In the genomic region with DNA sequence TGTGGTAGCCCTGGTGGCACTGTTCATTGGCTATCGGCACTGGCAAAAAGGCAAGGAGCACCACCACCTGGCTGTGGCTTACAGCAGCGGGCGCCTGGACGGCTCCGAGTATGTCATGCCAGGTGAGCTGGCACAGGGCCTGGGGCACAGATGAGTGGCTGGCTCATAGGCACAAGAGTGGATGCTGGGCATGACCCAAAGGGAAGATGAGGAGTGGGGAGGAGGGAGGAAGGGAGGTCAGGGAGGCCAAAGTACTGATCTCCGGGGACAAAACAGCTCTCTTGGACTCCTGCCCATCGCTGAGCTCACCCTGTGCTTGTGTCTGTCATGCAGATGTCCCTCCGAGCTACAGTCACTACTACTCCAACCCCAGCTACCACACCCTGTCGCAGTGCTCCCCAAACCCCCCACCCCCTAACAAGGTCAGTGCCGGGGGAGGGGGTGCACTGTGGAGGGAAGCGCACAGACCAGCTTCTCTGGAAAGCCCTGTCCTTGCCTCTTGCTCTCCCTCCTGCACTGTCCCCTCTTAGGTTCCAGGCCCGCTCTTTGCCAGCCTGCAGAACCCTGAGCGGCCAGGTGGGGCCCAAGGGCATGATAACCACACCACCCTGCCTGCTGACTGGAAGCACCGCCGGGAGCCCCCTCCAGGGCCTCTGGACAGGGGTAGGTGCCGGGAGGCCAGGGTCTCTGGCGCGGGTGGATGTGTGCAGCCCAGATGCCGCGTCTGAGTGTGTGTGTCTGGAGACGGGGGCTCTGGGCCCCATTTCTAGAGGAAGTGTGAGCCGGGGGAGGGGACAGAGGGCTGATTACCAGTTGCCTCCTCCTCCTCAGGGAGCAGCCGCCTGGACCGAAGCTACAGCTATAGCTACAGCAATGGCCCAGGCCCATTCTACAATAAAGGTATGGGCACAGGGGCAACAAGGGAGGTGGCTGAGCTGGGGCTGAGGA, we compare ENCODE assay signal across 1 cellular context.
TF ChIP-seq lines count a peak whose summit lies in the region.

No MANE protein-coding gene starts in this region.

TF ChIP-seq in GM23338, 12 proteins besides CTCF, POLR2A, EP300 and RAD21:
- no peak for TF ChIP-seq JUNB (IDR thresholded peaks at IDR 0.05; ENCODE audit: unreplicated experiment)
- TF ChIP-seq ZNF331 (CRISPR knock-in tag; IDR thresholded peaks at IDR 0.05; ENCODE audit: low read depth) = no peak
- TF ChIP-seq REST (IDR thresholded peaks at IDR 0.05; ENCODE audit: unreplicated experiment) = no peak
- TF ChIP-seq EZH2phosphoT487 (IDR thresholded peaks at IDR 0.05; ENCODE audit: unreplicated experiment) = no peak
- no peak for TF ChIP-seq POLR2AphosphoS5 (IDR thresholded peaks at IDR 0.05; ENCODE audit: low read depth)
- TF ChIP-seq, protein P1, sequence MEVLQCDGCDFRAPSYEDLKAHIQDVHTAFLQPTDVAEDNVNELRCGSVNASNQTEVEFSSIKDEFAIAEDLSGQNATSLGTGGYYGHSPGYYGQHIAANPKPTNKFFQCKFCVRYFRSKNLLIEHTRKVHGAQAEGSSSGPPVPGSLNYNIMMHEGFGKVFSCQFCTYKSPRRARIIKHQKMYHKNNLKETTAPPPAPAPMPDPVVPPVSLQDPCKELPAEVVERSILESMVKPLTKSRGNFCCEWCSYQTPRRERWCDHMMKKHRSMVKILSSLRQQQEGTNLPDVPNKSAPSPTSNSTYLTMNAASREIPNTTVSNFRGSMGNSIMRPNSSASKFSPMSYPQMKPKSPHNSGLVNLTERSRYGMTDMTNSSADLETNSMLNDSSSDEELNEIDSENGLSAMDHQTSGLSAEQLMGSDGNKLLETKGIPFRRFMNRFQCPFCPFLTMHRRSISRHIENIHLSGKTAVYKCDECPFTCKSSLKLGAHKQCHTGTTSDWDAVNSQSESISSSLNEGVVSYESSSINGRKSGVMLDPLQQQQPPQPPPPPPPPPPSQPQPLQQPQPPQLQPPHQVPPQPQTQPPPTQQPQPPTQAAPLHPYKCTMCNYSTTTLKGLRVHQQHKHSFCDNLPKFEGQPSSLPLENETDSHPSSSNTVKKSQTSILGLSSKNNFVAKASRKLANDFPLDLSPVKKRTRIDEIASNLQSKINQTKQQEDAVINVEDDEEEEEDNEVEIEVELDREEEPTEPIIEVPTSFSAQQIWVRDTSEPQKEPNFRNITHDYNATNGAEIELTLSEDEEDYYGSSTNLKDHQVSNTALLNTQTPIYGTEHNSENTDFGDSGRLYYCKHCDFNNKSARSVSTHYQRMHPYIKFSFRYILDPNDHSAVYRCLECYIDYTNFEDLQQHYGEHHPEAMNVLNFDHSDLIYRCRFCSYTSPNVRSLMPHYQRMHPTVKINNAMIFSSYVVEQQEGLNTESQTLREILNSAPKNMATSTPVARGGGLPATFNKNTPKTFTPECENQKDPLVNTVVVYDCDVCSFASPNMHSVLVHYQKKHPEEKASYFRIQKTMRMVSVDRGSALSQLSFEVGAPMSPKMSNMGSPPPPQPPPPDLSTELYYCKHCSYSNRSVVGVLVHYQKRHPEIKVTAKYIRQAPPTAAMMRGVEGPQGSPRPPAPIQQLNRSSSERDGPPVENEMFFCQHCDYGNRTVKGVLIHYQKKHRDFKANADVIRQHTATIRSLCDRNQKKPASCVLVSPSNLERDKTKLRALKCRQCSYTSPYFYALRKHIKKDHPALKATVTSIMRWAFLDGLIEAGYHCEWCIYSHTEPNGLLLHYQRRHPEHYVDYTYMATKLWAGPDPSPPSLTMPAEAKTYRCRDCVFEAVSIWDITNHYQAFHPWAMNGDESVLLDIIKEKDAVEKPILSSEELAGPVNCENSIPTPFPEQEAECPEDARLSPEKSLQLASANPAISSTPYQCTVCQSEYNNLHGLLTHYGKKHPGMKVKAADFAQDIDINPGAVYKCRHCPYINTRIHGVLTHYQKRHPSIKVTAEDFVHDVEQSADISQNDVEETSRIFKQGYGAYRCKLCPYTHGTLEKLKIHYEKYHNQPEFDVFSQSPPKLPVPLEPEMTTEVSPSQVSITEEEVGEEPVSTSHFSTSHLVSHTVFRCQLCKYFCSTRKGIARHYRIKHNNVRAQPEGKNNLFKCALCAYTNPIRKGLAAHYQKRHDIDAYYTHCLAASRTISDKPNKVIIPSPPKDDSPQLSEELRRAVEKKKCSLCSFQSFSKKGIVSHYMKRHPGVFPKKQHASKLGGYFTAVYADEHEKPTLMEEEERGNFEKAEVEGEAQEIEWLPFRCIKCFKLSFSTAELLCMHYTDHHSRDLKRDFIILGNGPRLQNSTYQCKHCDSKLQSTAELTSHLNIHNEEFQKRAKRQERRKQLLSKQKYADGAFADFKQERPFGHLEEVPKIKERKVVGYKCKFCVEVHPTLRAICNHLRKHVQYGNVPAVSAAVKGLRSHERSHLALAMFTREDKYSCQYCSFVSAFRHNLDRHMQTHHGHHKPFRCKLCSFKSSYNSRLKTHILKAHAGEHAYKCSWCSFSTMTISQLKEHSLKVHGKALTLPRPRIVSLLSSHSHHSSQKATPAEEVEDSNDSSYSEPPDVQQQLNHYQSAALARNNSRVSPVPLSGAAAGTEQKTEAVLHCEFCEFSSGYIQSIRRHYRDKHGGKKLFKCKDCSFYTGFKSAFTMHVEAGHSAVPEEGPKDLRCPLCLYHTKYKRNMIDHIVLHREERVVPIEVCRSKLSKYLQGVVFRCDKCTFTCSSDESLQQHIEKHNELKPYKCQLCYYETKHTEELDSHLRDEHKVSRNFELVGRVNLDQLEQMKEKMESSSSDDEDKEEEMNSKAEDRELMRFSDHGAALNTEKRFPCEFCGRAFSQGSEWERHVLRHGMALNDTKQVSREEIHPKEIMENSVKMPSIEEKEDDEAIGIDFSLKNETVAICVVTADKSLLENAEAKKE (CRISPR knock-in tag; IDR thresholded peaks at IDR 0.05) = no peak
- no peak for TF ChIP-seq CREB1 (CRISPR knock-in tag; IDR thresholded peaks at IDR 0.05; ENCODE audit: low read depth)
- TF ChIP-seq STAT1 (IDR thresholded peaks at IDR 0.05; ENCODE audit: unreplicated experiment) = no peak
- no peak for TF ChIP-seq ETS1 (IDR thresholded peaks at IDR 0.05)
- no peak for TF ChIP-seq EZH2 (IDR thresholded peaks at IDR 0.05; ENCODE audit: low read depth, unreplicated experiment)
- no peak for TF ChIP-seq ZNF114 (CRISPR knock-in tag; IDR thresholded peaks at IDR 0.05)
- no peak for TF ChIP-seq NANOG (IDR thresholded peaks at IDR 0.05; ENCODE audit: borderline replicate concordance)
